10 cellular contexts compared by ENCODE assay signal in the genomic region with DNA sequence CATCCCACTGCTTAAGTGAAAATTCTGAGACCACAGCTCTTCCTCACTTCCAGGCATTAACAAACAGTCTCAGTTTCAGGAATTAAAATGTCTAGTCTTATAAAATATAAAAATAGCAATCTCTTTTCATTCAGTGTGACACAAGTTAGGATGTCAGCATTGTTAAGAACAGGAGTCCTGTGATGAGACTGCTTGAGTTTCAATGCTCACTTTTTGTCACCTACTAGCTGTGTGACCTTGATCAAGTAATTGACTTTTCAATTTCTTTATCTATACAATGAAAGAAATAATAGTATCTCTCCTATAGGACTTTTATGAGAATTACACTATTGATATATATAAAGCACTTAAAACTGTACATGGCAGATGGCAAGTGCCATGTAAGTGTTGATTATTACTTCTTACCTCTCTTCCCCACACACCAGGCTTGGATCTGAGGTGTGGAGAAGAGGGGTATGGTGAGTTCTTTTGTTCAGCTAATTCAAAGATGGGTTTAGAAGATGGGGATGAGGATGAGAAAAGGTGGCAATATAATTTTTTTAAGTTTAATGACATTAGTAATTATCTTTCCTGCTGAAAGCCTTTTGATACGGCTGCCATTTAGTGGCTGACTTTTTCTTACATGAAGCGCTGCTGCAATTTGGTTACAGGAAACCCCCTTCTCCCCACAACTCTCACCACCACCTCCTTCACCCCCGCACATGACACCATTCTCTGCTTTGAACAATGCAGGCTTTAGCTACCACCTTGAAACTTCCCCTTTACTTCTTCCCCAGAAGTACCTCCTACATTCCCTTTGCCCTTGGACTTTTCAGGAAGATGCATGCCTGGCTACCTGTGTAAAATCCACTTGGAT.
DNase-seq lines count a peak whose midpoint lies in the region; ATAC-seq and TF ChIP-seq lines count a peak whose summit lies in the region.
"Had no signal": no experiment of that assay in that cellular context is flagged by ENCODE, and none has a peak within 500 bp of the region (broad histone marks: within the 10 kb centered on the region; RNA-seq: fewer than 3 reads in every experiment).

No MANE protein-coding gene starts in this region.

- no peaks in the 10 kb centered on the region for H3K36me3 ChIP-seq in GM06990 (ENCODE audit: control insufficient read depth, insufficient read depth, low read length)

- no peak overlapping the region; the same call in 1 of the 2 replicates for H3K4me3 ChIP-seq in GM06990 (replicated peaks; ENCODE audit: low read depth, low read length)

- in situ Hi-C loops in ACHN (cut with HindIII; ENCODE audit: low pct_ligation_motif_present, low pct_unique_long_range_greater_than_20kb, low sequenced_read_pairs): no loop called here

- peak; percentile 98 for ATAC-seq in HG03342 (IDR thresholded peaks at IDR 0.05; ENCODE audit: unreplicated experiment)
- no peak for ATAC-seq in effector memory CD8-positive, alpha-beta T cell (replicated peaks)

- no peaks in the 10 kb centered on the region for H3K9me3 Mint-ChIP-seq in activated naive CD8-positive, alpha-beta T cell (ENCODE audit: low read depth)
- no peaks in the 10 kb centered on the region for H3K9me3 Mint-ChIP-seq in effector memory CD8-positive, alpha-beta T cell
- H3K9me3 Mint-ChIP-seq: CD4-positive, alpha-beta memory T cell; neural crest cell had no signal

- H3K36me3 Mint-ChIP-seq in activated naive CD8-positive, alpha-beta T cell: no peaks in the 10 kb centered on the region
- H3K36me3 Mint-ChIP-seq in effector memory CD8-positive, alpha-beta T cell (ENCODE audit: insufficient read depth): no peaks in the 10 kb centered on the region
- H3K36me3 Mint-ChIP-seq: CD4-positive, alpha-beta memory T cell had no signal

- H3K27ac Mint-ChIP-seq in activated naive CD8-positive, alpha-beta T cell: no peak overlapping the region
- no peak overlapping the region for H3K27ac Mint-ChIP-seq in effector memory CD8-positive, alpha-beta T cell
- H3K27ac Mint-ChIP-seq: CD4-positive, alpha-beta memory T cell had no signal

- peak; percentile 21 for DNase-seq in GM06990 (ENCODE audit: extremely low read depth, insufficient read length)
- peak; percentile 58 for DNase-seq in GM20000 (ENCODE audit: low spot score)
- DNase-seq in DMS153 (lab: John Stamatoyannopoulos, UW): no peak
- DNase-seq in ACHN: no peak
- DNase-seq in NCI-H2196 treated with DMSO at 0.1 percent for 48 hours (lab: John Stamatoyannopoulos, UW; ENCODE audit: unreplicated experiment): no peak
- DNase-seq in effector memory CD8-positive, alpha-beta T cell: no peak

- H3K27me3 Mint-ChIP-seq in activated naive CD8-positive, alpha-beta T cell: peaks cover 10% of the 10 kb centered on the region
- H3K27me3 Mint-ChIP-seq in effector memory CD8-positive, alpha-beta T cell: peaks cover 15 to 31% of the 10 kb centered on the region in 2 donors

- H3K4me1 Mint-ChIP-seq in activated naive CD8-positive, alpha-beta T cell (ENCODE audit: low read depth): peaks cover 18% of the 10 kb centered on the region
- H3K4me1 Mint-ChIP-seq in effector memory CD8-positive, alpha-beta T cell (ENCODE audit: low read depth in 2 of 2): peaks cover 4 to 5% of the 10 kb centered on the region in 2 donors
- H3K4me1 Mint-ChIP-seq: neural crest cell had no signal

- peak overlapping the region; percentile 75 for H3K4me3 Mint-ChIP-seq in activated naive CD8-positive, alpha-beta T cell
- no peak overlapping the region for H3K4me3 Mint-ChIP-seq in effector memory CD8-positive, alpha-beta T cell
- H3K4me3 Mint-ChIP-seq: neural crest cell had no signal

- no peaks in the 10 kb centered on the region for H3K27me3 ChIP-seq in GM06990 (replicated peaks; ENCODE audit: control insufficient read depth, insufficient read depth, low read length)

- TF ChIP-seq CTCF in GM06990 (IDR thresholded peaks at IDR 0.05; ENCODE audit: insufficient read depth, low read length, poor library complexity, severe bottlenecking): no peak
- TF ChIP-seq CTCF in GM20000 (IDR thresholded peaks at IDR 0.05; ENCODE audit: extremely low read depth, missing control alignments): no peak

Comparison
In these comparisons a context has a peak if more than half of its experiments do, and no peak if none do; other contexts are left out.
1. DNase-seq: peak in GM06990 (single experiment) and GM20000 (single experiment); none in DMS153 (single experiment), ACHN (single experiment), NCI-H2196 treated with DMSO at 0.1 percent for 48 hours (single experiment) and effector memory CD8-positive, alpha-beta T cell (0 of 3).